Comparison of ENCODE assay signal across 11 cellular contexts in genomic region chr7:98360221-98361124, GRCh38. TPM values are rescaled to one million over a fixed set of nuclear protein-coding genes. Genes with fewer than 3 reads are reported as not detected.
DNase-seq lines count a peak whose midpoint lies in the region; ATAC-seq, FAIRE-seq and TF ChIP-seq lines count a peak whose summit lies in the region.
"Had no signal": no experiment of that assay in that cellular context is flagged by ENCODE, and none has a peak within 500 bp of the region (broad histone marks: within the 10 kb centered on the region; RNA-seq: fewer than 3 reads in every experiment).

No MANE protein-coding gene starts in this region.

- H3K27me3 ChIP-seq in heart left ventricle (no peaks in the 10 kb centered on the region), K562 (ENCODE audit: control insufficient read depth in 2 of 2, insufficient read depth in 2 of 2, low read length in 2 of 2) (no peaks in the 10 kb centered on the region; a peak in 1 of 5 replicates), liver (ENCODE audit: control insufficient read depth in 4 of 4, insufficient read depth in 4 of 4, low read length in 3 of 4) (no peaks in the 10 kb centered on the region)

- H3K9ac ChIP-seq in K562 (ENCODE audit: insufficient read depth in 1 of 2, low read depth in 2 of 2, low read length in 2 of 2) (peak overlapping the region in 1 of 2 experiments; percentile 41; a peak in 1 of 4 replicates), liver (ENCODE audit: low read depth in 1 of 2, low read length in 2 of 2) (no peak overlapping the region)

- H3K4me1 Mint-ChIP-seq in MCF 10A (ENCODE audit: insufficient read depth, unreplicated experiment) = peaks cover 16% of the 10 kb centered on the region

- H3K36me3 ChIP-seq in heart left ventricle = no peaks in the 10 kb centered on the region
- H3K36me3 ChIP-seq in K562 (ENCODE audit: control insufficient read depth, insufficient read depth, low read length) = no peaks in the 10 kb centered on the region
- H3K36me3 ChIP-seq in liver (ENCODE audit: control insufficient read depth in 4 of 4, insufficient read depth in 3 of 4, low read depth in 1 of 4, low read length in 3 of 4) = no peaks in the 10 kb centered on the region
- H3K36me3 ChIP-seq in urinary bladder (ENCODE audit: insufficient read depth) = no peaks in the 10 kb centered on the region

- H3K79me2 ChIP-seq in K562 (ENCODE audit: control insufficient read depth, insufficient read depth, low read length) = no peaks in the 10 kb centered on the region

- no peak overlapping the region for H3K27ac Mint-ChIP-seq in MCF 10A (ENCODE audit: low read depth, unreplicated experiment)

- H3K27ac ChIP-seq in heart left ventricle (peak overlapping the region in 6 of 12 donors; percentile 26 to 48 (median 32)), K562 (ENCODE audit: extremely low read depth, low read depth, low read length) (peak overlapping the region; percentile 57; the same call in 2 of the 3 replicates), liver (ENCODE audit: low read depth in 1 of 2, low read length in 2 of 2) (peak overlapping the region; percentile 46 to 57), urinary bladder (ENCODE audit: low read depth) (peak overlapping the region; percentile 15)

- H4K20me1 ChIP-seq in K562 (replicated peaks; ENCODE audit: control insufficient read depth, insufficient read depth, low read length) = peaks cover 12% of the 10 kb centered on the region

- WGBS in heart left ventricle, 4 donors = 60 to 78% (median 69%) methylated on average over 10 of the region's 10 CpGs
- 31% methylated on average over 10 of the region's 10 CpGs for WGBS in K562 (ENCODE audit: insufficient coverage, low coverage, missing lambda C conversion rate)
- WGBS in liver = 49% methylated on average over 10 of the region's 10 CpGs
- WGBS in urinary bladder = 68% methylated on average over 10 of the region's 10 CpGs

- H3K9me3 ChIP-seq in heart left ventricle = no peaks in the 10 kb centered on the region
- H3K9me3 ChIP-seq in K562 (replicated peaks; ENCODE audit: control insufficient read depth, insufficient read depth, low read depth, low read length) = no peaks in the 10 kb centered on the region
- no peaks in the 10 kb centered on the region for H3K9me3 ChIP-seq in liver (ENCODE audit: control insufficient read depth in 4 of 4, low read length in 3 of 4)

- BruUV-seq in K562 (replicated peaks; lab: Mats Ljungman, UMichigan) (no TSS peak), MCF 10A (replicated peaks; lab: Mats Ljungman, UMichigan) (no TSS peak)

- peak; percentile 45; the same call in 1 of the 2 replicates for TF ChIP-seq EP300 in K562 (IDR thresholded peaks at IDR 0.05; ENCODE audit: low read length)

- TF ChIP-seq POLR2A in heart left ventricle (IDR thresholded peaks at IDR 0.05) (no peak), K562 (conservative IDR thresholded peaks at IDR 0.05) (no peak)

- no peak for TF ChIP-seq CTCF in heart left ventricle (IDR thresholded peaks at IDR 0.05)
- TF ChIP-seq CTCF in K562 (IDR thresholded peaks at IDR 0.05 in 2 of 3, conservative IDR thresholded peaks at IDR 0.05 in 1 of 3; ENCODE audit: insufficient read depth in 2 of 3, low read depth in 1 of 3, low read length in 3 of 3) = peak in 2 of 3 experiments; percentile 10 to 41; a peak in 3 of 6 replicates
- no peak for TF ChIP-seq CTCF in liver (IDR thresholded peaks at IDR 0.05; ENCODE audit: low read depth, low read length, missing input control)
- TF ChIP-seq CTCF in MCF 10A (IDR thresholded peaks at IDR 0.05; ENCODE audit: unreplicated experiment) = no peak

- peak; percentile 72 for FAIRE-seq in K562 (lab: Jason Lieb, UNC)

- ATAC-seq in heart left ventricle (peak in 3 of 4 donors; percentile 45 to 63 (median 56)), Right ventricle myocardium inferior (no peak), K562 (peak; percentile 97)

- peaks cover 22% of the 10 kb centered on the region for H3K36me3 Mint-ChIP-seq in MCF 10A (ENCODE audit: insufficient read depth, unreplicated experiment)

- POLR2A ChIA-PET in K562 (lab: Yijun Ruan, JAX) = interaction anchor here (0.8 to 1.2 kb wide), 2 partner anchors 12 to 41 kb away, joined by 3 read pairs; partner anchors contain the start of gene BAIAP2L1
- POLR2A ChIA-PET in MCF 10A (lab: Yijun Ruan, JAX) = interaction anchor here (0.8 to 2.5 kb wide), 8 partner anchors 9 to 108 kb away, joined by 4 to 15 read pairs (median 5); partner anchors contain the start of genes BAIAP2L1 and TECPR1

- H3K4me1 ChIP-seq in heart left ventricle (peaks cover 0 to 12% (median 5%) of the 10 kb centered on the region in 12 donors), K562 (replicated peaks in 1 of 2; ENCODE audit: control insufficient read depth in 2 of 2, insufficient read depth in 2 of 2, low read length in 2 of 2) (peaks cover 11 to 21% of the 10 kb centered on the region in 2 experiments), liver (ENCODE audit: control insufficient read depth in 4 of 4, insufficient read depth in 4 of 4, low read length in 3 of 4) (peaks cover 1 to 18% (median 11%) of the 10 kb centered on the region in 4 donors), urinary bladder (ENCODE audit: insufficient read depth) (no peaks in the 10 kb centered on the region)

- no peak for TF ChIP-seq RAD21 in K562 (CRISPR knock-in tag; conservative IDR thresholded peaks at IDR 0.05 in 1 of 2, IDR thresholded peaks at IDR 0.05 in 1 of 2)
- no peak for TF ChIP-seq RAD21 in liver (IDR thresholded peaks at IDR 0.05)

- no peak overlapping the region for H3K4me3 Mint-ChIP-seq in MCF 10A (ENCODE audit: unreplicated experiment)

- H3K4me2 ChIP-seq in K562 (ENCODE audit: insufficient read depth, low read length) = peak overlapping the region; percentile 9

- no peaks in the 10 kb centered on the region for H3K9me1 ChIP-seq in K562 (ENCODE audit: control insufficient read depth, insufficient read depth, low read length)

- intact Hi-C loops in heart left ventricle (cut with DNase I) (no loop called here), Right ventricle myocardium inferior (cut with DNase I) (loop anchor here (5.0 kb wide), 1 partner anchor 42 kb away; the partner anchor contains the start of gene BAIAP2L1), K562 (cut with micrococcal nuclease) (loop anchor here (2.0 kb wide), 1 partner anchor 38 kb away; no protein-coding TSS in a partner anchor), MCF 10A (cut with micrococcal nuclease) (no loop called here)

- no peaks in the 10 kb centered on the region for H3K27me3 Mint-ChIP-seq in MCF 10A (ENCODE audit: insufficient read depth, unreplicated experiment)

- no peak overlapping the region for H2AFZ ChIP-seq in K562 (ENCODE audit: low read depth, low read length)

- no peak overlapping the region for H3K4me3 ChIP-seq in heart left ventricle
- no peak overlapping the region for H3K4me3 ChIP-seq in K562
- H3K4me3 ChIP-seq in liver (ENCODE audit: low read depth in 1 of 3, low read length in 3 of 3) = no peak overlapping the region
- H3K4me3 ChIP-seq in urinary bladder (ENCODE audit: low read depth, low read length) = no peak overlapping the region

- in situ Hi-C loops in K562 (cut with MboI) = no loop called here

- no peak for DNase-seq in heart left ventricle
- DNase-seq in Right ventricle myocardium inferior (ENCODE audit: missing footprints) = no peak
- DNase-seq in K562 (ENCODE audit: extremely low read depth in 1 of 4, low spot score in 3 of 4) = peak; percentile 63 to 83 (median 74)
- DNase-seq in MCF 10A (ENCODE audit: unreplicated experiment) = no peak
- no peak for DNase-seq in superior temporal gyrus (ENCODE audit: extremely low spot score)
- no peak for DNase-seq in HCEC 1CT
- DNase-seq: activated CD4-positive, alpha-beta T cell treated with anti-CD3 and anti-CD28 coated beads, Interleukin-2, amount 50 U/mL, for 1 hour; AML-193; NCI-H1048 had no signal

- no peaks in the 10 kb centered on the region for H3K9me3 Mint-ChIP-seq in MCF 10A (ENCODE audit: unreplicated experiment)

- CTCF ChIA-PET in K562 (lab: Yijun Ruan, JAX; ENCODE audit: low intra/inter-chr PET ratio) (no interaction called here), MCF 10A (lab: Yijun Ruan, JAX) (interaction anchor here (0.6 to 2.4 kb wide), 6 partner anchors 11 to 237 kb away, joined by 3 to 9 read pairs (median 3); partner anchors contain the start of gene BAIAP2L1)

TF ChIP-seq in liver, 16 proteins besides CTCF, POLR2A, EP300 and RAD21:
- peak in 1 of 2 donors; percentile 39 for TF ChIP-seq RXRA (IDR thresholded peaks at IDR 0.05)
- peak in 1 of 2 donors; percentile 6 for TF ChIP-seq JUND (IDR thresholded peaks at IDR 0.05)
- no peak for TF ChIP-seq TAF1 (conservative IDR thresholded peaks at IDR 0.05)
- TF ChIP-seq HNF4A (conservative IDR thresholded peaks at IDR 0.05) = peak; percentile 63 to 87

RNA-seq across cellular contexts. Expression of gene BAIAP2L1, which starts 40.4 kb away (rescaled TPM):
- total RNA-seq in heart left ventricle (1 to 10 TPM in 8 of 9 donors, under 1 TPM in 1; 0.64 to 2.7 (median 1.8) TPM), Right ventricle myocardium inferior (1.6 TPM), K562 (2014; rRNA removed) (8.6 and 12.2 TPM in 2 replicates), K562 (2014; rRNA removed; fragmentation: Illumina TruSeq; extraction: Trizol) (15.5 and 19.5 TPM in 2 replicates), K562 (2015; rRNA removed; fragmentation: Illumina TruSeq; extraction: Trizol) (11.1 and 12.0 TPM in 2 replicates), K562 (2021) (22.0 and 22.9 TPM in 2 replicates), liver (1 to 10 TPM; 5.4 to 8.6 TPM), urinary bladder (4.9 TPM), MCF 10A (2022) (60.2 and 60.7 TPM in 2 replicates)
- polyA plus RNA-seq in heart left ventricle (1 to 10 TPM; 2.1 to 2.3 TPM), K562 (2011; rRNA removed) (14.4 and 19.0 TPM in 2 replicates), K562 (2014; fragmentation: Illumina TruSeq; extraction: Trizol) (21.8 and 29.8 TPM in 2 replicates), K562 (2014; fragmentation: Nextera tagmentation; extraction: Ambion mirVana) (1 to 10 TPM; 4.2 to 4.3 TPM), K562 (2014; rRNA removed) (15.0 and 16.4 TPM in 2 replicates), liver (1 to 10 TPM; 8.7 to 8.9 TPM), urinary bladder (3.7 TPM)
- total RNA-seq in K562 (2011; cell fraction: chromatin; rRNA removed; ENCODE audit: low replicate concordance) = 35.2 and 53.3 TPM in 2 replicates
- 19.8 and 20.0 TPM in 2 replicates for total RNA-seq in K562 (2011; cell fraction: nucleolus; rRNA removed)
- total RNA-seq in K562 (2011; cell fraction: nucleoplasm; rRNA removed) = 22.5 and 27.7 TPM in 2 replicates
- 10.7 and 13.6 TPM in 2 replicates for polyA plus RNA-seq in K562 (2011; cell fraction: cytosol; rRNA removed)
- polyA plus RNA-seq in K562 (2011; cell fraction: nucleus; rRNA removed) = 11.9 and 21.6 TPM in 2 replicates
- polyA plus RNA-seq in K562 (2012) = 10.9 and 18.9 TPM in 2 replicates
- 12.8 and 14.0 TPM in 2 replicates for polyA minus RNA-seq in K562 (2011; rRNA and poly(A)+ RNA removed)
- 7.5 and 10.7 TPM in 2 replicates for polyA minus RNA-seq in K562 (2011; cell fraction: cytosol; rRNA and poly(A)+ RNA removed)
- 13.1 and 15.9 TPM in 2 replicates for polyA minus RNA-seq in K562 (2011; cell fraction: nucleus; rRNA and poly(A)+ RNA removed)

Comparison
In these comparisons a context has a peak if more than half of its experiments do, and no peak if none do; other contexts are left out.
1. intact Hi-C loops: an anchor here in Right ventricle myocardium inferior (5.0 kb wide) and K562 (2.0 kb wide); none called in heart left ventricle and MCF 10A.
2. DNase-seq: peak in K562 (4 of 4); none in heart left ventricle (0 of 5), Right ventricle myocardium inferior (single experiment), MCF 10A (single experiment), superior temporal gyrus (single experiment) and HCEC 1CT (single experiment).
3. CTCF ChIP-seq: peak in K562 (2 of 3); none in heart left ventricle (0 of 12), liver (single experiment) and MCF 10A (single experiment).